ENCODE assay signal across 9 cellular contexts in genomic region chr14:68607852-68608232, GRCh38.
DNase-seq lines count a peak whose midpoint lies in the region; ATAC-seq and TF ChIP-seq lines count a peak whose summit lies in the region.
"Had no signal": no experiment of that assay in that cellular context is flagged by ENCODE, and none has a peak within 500 bp of the region (broad histone marks: within the 10 kb centered on the region; RNA-seq: fewer than 3 reads in every experiment).

No MANE protein-coding gene starts in this region.

- H3K27me3 Mint-ChIP-seq in H9 (ENCODE audit: low read depth) (no peaks in the 10 kb centered on the region; the same call in 1 of the 2 replicates), Calu3 (ENCODE audit: unreplicated experiment) (no peaks in the 10 kb centered on the region)
- no peaks in the 10 kb centered on the region for H3K27me3 Mint-ChIP-seq in activated naive CD8-positive, alpha-beta T cell treated with anti-CD3 and anti-CD28 coated beads, Interleukin-2, amount 10 ng/mL, durations not matched to agents 7 days and 5 days

- H2BK120ac ChIP-seq in H9 (ENCODE audit: low read depth, low read length, poor library complexity, severe bottlenecking) = no peak overlapping the region

- H3K4me2 ChIP-seq in H9 (ENCODE audit: insufficient read depth, insufficient read length, low read length) = no peak overlapping the region

- H3K23me2 ChIP-seq in H9 (ENCODE audit: insufficient read length, low read depth, low read length, poor library complexity, severe bottlenecking) = no peaks in the 10 kb centered on the region

- CTCF ChIA-PET in Calu3 (lab: Charles Lee) = no interaction called here

- no peak overlapping the region for H2AK5ac ChIP-seq in H9 (ENCODE audit: insufficient read length, low read length)

- no peak overlapping the region for H2BK5ac ChIP-seq in H9 (ENCODE audit: insufficient read length, low read length)

- H3K27me3 ChIP-seq in H9 (ENCODE audit: insufficient read depth, low read length) (no peaks in the 10 kb centered on the region), lower lobe of right lung (ENCODE audit: low read depth) (no peaks in the 10 kb centered on the region), spleen (replicated peaks in 1 of 7) (no peaks in the 10 kb centered on the region)

- H3K56ac ChIP-seq in H9 (ENCODE audit: insufficient read length, low read depth, low read length) = no peak overlapping the region

- no peak for ATAC-seq in activated naive CD8-positive, alpha-beta T cell treated with anti-CD3 and anti-CD28 coated beads, Interleukin-2, amount 10 ng/mL, durations not matched to agents 7 days and 5 days (ENCODE audit: low read depth)
- ATAC-seq in lower lobe of right lung (peak in 1 of 2 donors; percentile 11), GM21526 (IDR thresholded peaks at IDR 0.05; ENCODE audit: low FRiP score, unreplicated experiment) (no peak), HG03139 (IDR thresholded peaks at IDR 0.05; ENCODE audit: unreplicated experiment) (no peak), esophagus mucosa (no peak)

- H3K36me3 Mint-ChIP-seq in H9 (ENCODE audit: insufficient read depth in 1 of 3, low read depth in 3 of 3) (no peaks in the 10 kb centered on the region; a peak in 1 of 7 replicates), Calu3 (ENCODE audit: insufficient read depth, unreplicated experiment) (no peaks in the 10 kb centered on the region)
- peaks cover 4% of the 10 kb centered on the region for H3K36me3 Mint-ChIP-seq in activated naive CD8-positive, alpha-beta T cell treated with anti-CD3 and anti-CD28 coated beads, Interleukin-2, amount 10 ng/mL, durations not matched to agents 7 days and 5 days

- WGBS in H9 (ENCODE audit: extremely low coverage, insufficient read length, low lambda C conversion rate) = no CpG with 5 or more reads among the region's 8 CpGs
- WGBS in spleen, 5 donors = 63 to 73% (median 72%) methylated on average over 8 of the region's 8 CpGs

- peak overlapping the region in 1 of 2 experiments; percentile 44; a peak in 1 of 5 replicates for H3K4me3 Mint-ChIP-seq in H9
- no peak overlapping the region for H3K4me3 Mint-ChIP-seq in activated naive CD8-positive, alpha-beta T cell treated with anti-CD3 and anti-CD28 coated beads, Interleukin-2, amount 10 ng/mL, durations not matched to agents 7 days and 5 days
- no peak overlapping the region for H3K4me3 Mint-ChIP-seq in Calu3 (ENCODE audit: low read depth, unreplicated experiment)

- H2BK20ac ChIP-seq in H9 (ENCODE audit: low read depth, low read length, poor library complexity, severe bottlenecking) = no peak overlapping the region

- H3K4me1 ChIP-seq in H9 (ENCODE audit: insufficient read depth, low read length) (no peaks in the 10 kb centered on the region; the same call in 1 of the 2 replicates), lower lobe of right lung (peaks cover 45% of the 10 kb centered on the region), spleen (peaks cover 0 to 46% (median 30%) of the 10 kb centered on the region in 6 donors)

- H3K36me3 ChIP-seq in lower lobe of right lung = no peaks in the 10 kb centered on the region
- H3K36me3 ChIP-seq in spleen = no peaks in the 10 kb centered on the region

- peaks cover 4% of the 10 kb centered on the region in 2 experiments; a peak in 3 of 5 replicates for H3K9me3 Mint-ChIP-seq in H9
- H3K9me3 Mint-ChIP-seq in activated naive CD8-positive, alpha-beta T cell treated with anti-CD3 and anti-CD28 coated beads, Interleukin-2, amount 10 ng/mL, durations not matched to agents 7 days and 5 days = peaks cover 7% of the 10 kb centered on the region
- H3K9me3 Mint-ChIP-seq in Calu3 (ENCODE audit: low read depth, unreplicated experiment) = peaks cover 2% of the 10 kb centered on the region

- H4K20me1 ChIP-seq in H9 (ENCODE audit: control insufficient read depth, insufficient read depth, insufficient read length) = no peaks in the 10 kb centered on the region

- H2BK12ac ChIP-seq in H9 (ENCODE audit: insufficient read length, low read depth, low read length) = no peak overlapping the region

- H3K9me3 ChIP-seq in H9 (ENCODE audit: control insufficient read depth, low read depth, low read length) = no peaks in the 10 kb centered on the region
- H3K9me3 ChIP-seq in lower lobe of right lung = no peaks in the 10 kb centered on the region
- peaks cover 0 to 15% (median 12%) of the 10 kb centered on the region in 8 donors for H3K9me3 ChIP-seq in spleen

- H2BK15ac ChIP-seq in H9 (ENCODE audit: low read depth, low read length) = no peak overlapping the region

- H3K4me3 ChIP-seq in lower lobe of right lung (no peak overlapping the region), spleen (peak overlapping the region in 1 of 8 donors; percentile 24)

- no peak overlapping the region for H3K9ac ChIP-seq in H9 (ENCODE audit: extremely low read depth, insufficient read length, low read length)

- H3K18ac ChIP-seq in H9 (ENCODE audit: insufficient read length, low read depth, low read length) = no peak overlapping the region

- H3K4me1 Mint-ChIP-seq in H9 (peaks cover 25 to 26% of the 10 kb centered on the region in 2 experiments), Calu3 (ENCODE audit: low read depth, unreplicated experiment) (peaks cover 6% of the 10 kb centered on the region)
- H3K4me1 Mint-ChIP-seq in activated naive CD8-positive, alpha-beta T cell treated with anti-CD3 and anti-CD28 coated beads, Interleukin-2, amount 10 ng/mL, durations not matched to agents 7 days and 5 days = peaks cover 7% of the 10 kb centered on the region

- no peak overlapping the region for H4K91ac ChIP-seq in H9 (ENCODE audit: insufficient read length, low read depth, low read length)

- no peak for TF ChIP-seq CTCF in H9 (conservative IDR thresholded peaks at IDR 0.05)
- no peak for TF ChIP-seq CTCF in lower lobe of right lung (IDR thresholded peaks at IDR 0.05)
- no peak for TF ChIP-seq CTCF in spleen (IDR thresholded peaks at IDR 0.05 in 8 of 11, conservative IDR thresholded peaks at IDR 0.05 in 3 of 11)
- TF ChIP-seq CTCF in Calu3 (IDR thresholded peaks at IDR 0.05; ENCODE audit: unreplicated experiment) = no peak

- no TSS peak for BruUV-seq in Calu3 (replicated peaks; lab: Mats Ljungman, UMichigan)

- POLR2A ChIA-PET in activated naive CD8-positive, alpha-beta T cell treated with anti-CD3 and anti-CD28 coated beads, Interleukin-2, amount 10 ng/mL, durations not matched to agents 7 days and 5 days (lab: Charles Lee) = no interaction called here

- TF ChIP-seq POLR2A in spleen (IDR thresholded peaks at IDR 0.05) = no peak

- H3K23ac ChIP-seq in H9 (ENCODE audit: insufficient read length, low read depth, low read length) = no peak overlapping the region

- peak overlapping the region; percentile 11; the same call in 1 of the 2 replicates for H3K14ac ChIP-seq in H9 (ENCODE audit: insufficient read depth, low read length)

- H3T11ph ChIP-seq in H9 (ENCODE audit: low read length) = no peak overlapping the region

- no peaks in the 10 kb centered on the region for H3K79me1 ChIP-seq in H9 (ENCODE audit: insufficient read depth, low read depth, low read length, poor library complexity, severe bottlenecking)

- no peak overlapping the region for H3K4ac ChIP-seq in H9 (ENCODE audit: low read depth, low read length)

- H3K27ac ChIP-seq in H9 (ENCODE audit: insufficient read length, low read depth, low read length) (no peak overlapping the region), lower lobe of right lung (peak overlapping the region; percentile 76), spleen (peak overlapping the region in 7 of 8 donors; percentile 16 to 76 (median 72))

- intact Hi-C loops in lower lobe of right lung (cut with DNase I) (no loop called here), spleen (cut with DNase I; ENCODE audit: low total_unique reads) (no loop called here), Calu3 (cut with micrococcal nuclease; ENCODE audit: unreplicated experiment) (no loop called here)

- H2AFZ ChIP-seq in H9 (ENCODE audit: low read length) = no peak overlapping the region

- peak overlapping the region; percentile 24 to 89 (median 56); a peak in 4 of 7 replicates for H3K27ac Mint-ChIP-seq in H9
- peak overlapping the region; percentile 84 for H3K27ac Mint-ChIP-seq in activated naive CD8-positive, alpha-beta T cell treated with anti-CD3 and anti-CD28 coated beads, Interleukin-2, amount 10 ng/mL, durations not matched to agents 7 days and 5 days
- H3K27ac Mint-ChIP-seq in Calu3 (ENCODE audit: unreplicated experiment) = no peak overlapping the region

- H3K79me2 ChIP-seq in H9 (ENCODE audit: insufficient read depth, low read length) = no peaks in the 10 kb centered on the region

- DNase-seq in H9 (no peak), lower lobe of right lung (no peak), spleen (no peak), Calu3 (no peak)
- DNase-seq in activated naive CD8-positive, alpha-beta T cell treated with anti-CD3 and anti-CD28 coated beads, Interleukin-2, amount 10 ng/mL, durations not matched to agents 7 days and 5 days = no peak
- DNase-seq: activated CD4-positive, alpha-beta T cell treated with anti-CD3 and anti-CD28 coated beads for 1 hour had no signal

- H4K5ac ChIP-seq in H9 (ENCODE audit: insufficient read length, low read depth, low read length) = no peak overlapping the region

- H4K8ac ChIP-seq in H9 (replicated peaks; ENCODE audit: insufficient read length, low read depth, low read length) = no peak overlapping the region
